In the genomic region with DNA sequence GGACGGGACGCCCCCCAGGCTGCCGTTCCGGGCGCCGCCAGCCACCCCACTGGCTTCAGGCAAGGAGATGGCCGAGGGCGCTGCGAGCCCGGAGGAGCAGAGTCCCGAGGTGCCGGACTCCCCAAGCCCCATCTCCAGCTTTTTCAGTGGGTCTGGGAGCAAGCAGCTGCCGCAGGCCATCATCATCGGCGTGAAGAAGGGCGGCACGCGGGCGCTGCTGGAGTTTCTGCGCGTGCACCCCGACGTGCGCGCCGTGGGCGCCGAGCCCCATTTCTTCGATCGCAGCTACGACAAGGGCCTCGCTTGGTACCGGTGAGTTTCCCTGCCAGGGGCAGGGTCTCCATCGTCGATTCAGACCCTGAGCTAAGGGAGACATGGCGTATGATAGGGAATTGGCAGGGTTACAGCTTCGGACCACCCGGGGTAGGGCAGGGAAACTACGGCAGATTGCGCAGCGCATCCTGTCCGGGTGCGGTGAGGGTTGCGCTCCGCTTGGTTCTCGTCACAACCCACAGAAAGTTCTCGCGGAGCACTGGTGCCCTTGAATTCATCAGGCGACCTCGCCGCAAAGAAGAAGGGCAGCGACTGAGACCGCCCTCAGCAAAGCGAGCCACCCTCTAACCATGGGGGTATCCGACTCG, we compare ENCODE assay signal across 8 cellular contexts. TPM values are rescaled to one million over a fixed set of nuclear protein-coding genes. Genes with fewer than 3 reads are reported as not detected.
A peak's percentile ranks its signal among the peaks of the same experiment; 100 is the strongest.
DNase-seq lines count a peak whose midpoint lies in the region; ATAC-seq, FAIRE-seq and TF ChIP-seq lines count a peak whose summit lies in the region.

No MANE protein-coding gene starts in this region.

- DNase-seq in A549 (ENCODE audit: low read depth in 1 of 2, low spot score in 1 of 2) (peak in 1 of 2 experiments; percentile 29), T follicular helper cell (ENCODE audit: low read depth) (peak; percentile 34), ascending aorta (ENCODE audit: low spot score in 2 of 2) (peak in 1 of 2 donors; percentile 71), keratinocyte (ENCODE audit: low read depth, low spot score) (no peak), NCI-H524 treated with DMSO at 0.1 percent for 48 hours (lab: John Stamatoyannopoulos, UW) (no peak), NCI-H128 (lab: John Stamatoyannopoulos, UW; ENCODE audit: unreplicated experiment) (no peak)
- DNase-seq in stimulated activated CD4-positive, alpha-beta T cell treated with anti-CD3 and anti-CD28 coated beads, Interleukin-4, amount 100 ng/mL, for 1 hour: peak; percentile 62

- H3K4me3 ChIP-seq in A549 (peak overlapping the region; percentile 53), ascending aorta (peak overlapping the region; percentile 80 to 86), keratinocyte (ENCODE audit: control insufficient read depth in 2 of 3, extremely low read depth in 1 of 3, insufficient read depth in 2 of 3, low read depth in 1 of 3, low read length in 3 of 3) (peak overlapping the region; percentile 61 to 91 (median 75))

- H3K27ac ChIP-seq in A549 (peak overlapping the region; percentile 36 to 67; a peak in 5 of 6 replicates), ascending aorta (peak overlapping the region; percentile 51 to 65), keratinocyte (ENCODE audit: control insufficient read depth, insufficient read depth, low read length) (peak overlapping the region; percentile 52)

- H3K4me2 ChIP-seq in A549 (peak overlapping the region; percentile 90), keratinocyte (ENCODE audit: control insufficient read depth, extremely low read depth, insufficient read depth, low read depth, low read length) (peak overlapping the region; percentile 81)

- peaks cover 56% of the 10 kb centered on the region for H3K79me2 ChIP-seq in keratinocyte (ENCODE audit: control insufficient read depth, insufficient read depth, low read length)

- H3K36me3 ChIP-seq in ascending aorta: no peaks in the 10 kb centered on the region
- no peaks in the 10 kb centered on the region for H3K36me3 ChIP-seq in keratinocyte (ENCODE audit: control insufficient read depth in 2 of 2, extremely low read depth in 1 of 2, insufficient read depth in 2 of 2, low read length in 2 of 2)

- peak in 1 of 2 experiments; percentile 0; a peak in 1 of 6 replicates for ATAC-seq in A549
- ATAC-seq in GM21619 (IDR thresholded peaks at IDR 0.05; ENCODE audit: unreplicated experiment): peak; percentile 24

- no peak for FAIRE-seq in A549 (lab: Jason Lieb, UNC)
- peak; percentile 36 for FAIRE-seq in keratinocyte (lab: Jason Lieb, UNC)

- no peak for TF ChIP-seq RAD21 in A549 (conservative IDR thresholded peaks at IDR 0.05 in 1 of 2, IDR thresholded peaks at IDR 0.05 in 1 of 2)

- TF ChIP-seq EP300 in A549 (IDR thresholded peaks at IDR 0.05): no peak

- 7% methylated on average over 54 of the region's 56 CpGs for WGBS in A549 (ENCODE audit: missing lambda C conversion rate)

- POLR2A ChIA-PET in A549 (lab: Yijun Ruan, JAX): interaction anchor here (1.6 kb wide), 1 partner anchor 1284 kb away, joined by 10 read pairs; a partner anchor contains a TSS

- TF ChIP-seq CTCF in A549 (IDR thresholded peaks at IDR 0.05) (no peak), ascending aorta (IDR thresholded peaks at IDR 0.05) (no peak), keratinocyte (optimal IDR thresholded peaks at IDR 0.05 in 1 of 3, IDR thresholded peaks at IDR 0.05 in 1 of 3, conservative IDR thresholded peaks at IDR 0.05 in 1 of 3; ENCODE audit: extremely low read depth in 1 of 3, insufficient read depth in 2 of 3, low read length in 3 of 3) (no peak)

- TF ChIP-seq POLR2A in A549 (IDR thresholded peaks at IDR 0.05; ENCODE audit: low read length): no peak

- H3K27me3 ChIP-seq in ascending aorta (peaks cover 18% of the 10 kb centered on the region), keratinocyte (ENCODE audit: control insufficient read depth, extremely low read depth, insufficient read depth, low read length) (peaks cover 59% of the 10 kb centered on the region)

- peak overlapping the region; percentile 72 for H3K9ac ChIP-seq in keratinocyte (ENCODE audit: control insufficient read depth, extremely low read depth, insufficient read depth, low read length)

- H3K9me3 ChIP-seq in A549 (no peaks in the 10 kb centered on the region), ascending aorta (no peaks in the 10 kb centered on the region), keratinocyte (ENCODE audit: control insufficient read depth, low read depth, low read length) (no peaks in the 10 kb centered on the region)

- intact Hi-C loops in ascending aorta (cut with DNase I): loop anchor here (1.0 to 10.0 kb wide), 3 partner anchors 237 to 965 kb away; a partner anchor contains a TSS

- H3K9me1 ChIP-seq in keratinocyte (ENCODE audit: control insufficient read depth, extremely low read depth, insufficient read depth, low read length): no peaks in the 10 kb centered on the region

- H2AFZ ChIP-seq in keratinocyte (ENCODE audit: control insufficient read depth, low read length): peak overlapping the region; percentile 94

- no peaks in the 10 kb centered on the region for H4K20me1 ChIP-seq in keratinocyte (ENCODE audit: control insufficient read depth, extremely low read depth, insufficient read depth, low read length)

- H3K4me1 ChIP-seq in A549 (peaks cover 29% of the 10 kb centered on the region), ascending aorta (peaks cover 14 to 22% of the 10 kb centered on the region in 2 donors), keratinocyte (ENCODE audit: control insufficient read depth, extremely low read depth, insufficient read depth, low read length) (peaks cover 27% of the 10 kb centered on the region)

- dilution Hi-C loops in keratinocyte (cut with MboI; ENCODE audit: extremely low pct_ligation_motif_present, low sequenced_read_pairs): no loop called here

- CTCF ChIA-PET in A549 (lab: Yijun Ruan, JAX): interaction anchor here (0.6 to 4.2 kb wide), 50 partner anchors 8 to 1299 kb away, joined by 3 to 48 read pairs (median 4); no protein-coding TSS in a partner anchor

TF ChIP-seq in A549, 52 proteins besides CTCF, POLR2A, EP300 and RAD21:
- TF ChIP-seq ZNF302 (CRISPR knock-in tag; IDR thresholded peaks at IDR 0.05) (no peak), FOXS1 (CRISPR knock-in tag; IDR thresholded peaks at IDR 0.05) (no peak), RNF2 (IDR thresholded peaks at IDR 0.05; ENCODE audit: borderline replicate concordance, low read depth) (peak; percentile 52), CBX8 (IDR thresholded peaks at IDR 0.05) (0 out of 2 replicates have a peak, but pooled peaks have one; percentile 18)
- TF ChIP-seq, protein P1, sequence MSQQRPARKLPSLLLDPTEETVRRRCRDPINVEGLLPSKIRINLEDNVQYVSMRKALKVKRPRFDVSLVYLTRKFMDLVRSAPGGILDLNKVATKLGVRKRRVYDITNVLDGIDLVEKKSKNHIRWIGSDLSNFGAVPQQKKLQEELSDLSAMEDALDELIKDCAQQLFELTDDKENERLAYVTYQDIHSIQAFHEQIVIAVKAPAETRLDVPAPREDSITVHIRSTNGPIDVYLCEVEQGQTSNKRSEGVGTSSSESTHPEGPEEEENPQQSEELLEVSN (IDR thresholded peaks at IDR 0.05; ENCODE audit: borderline replicate concordance, low read depth): no peak

RNA-seq across cellular contexts. Expression of a gene that starts 1.0 kb away (rescaled TPM):
- 0.44 and 0.67 TPM in 2 replicates for polyA plus RNA-seq in A549 (2011; rRNA removed)
- polyA plus RNA-seq in A549 (2012; cell fraction: cytosol; rRNA removed): 0.13 and 0.22 TPM in 2 replicates
- 0.26 and 0.34 TPM in 2 replicates for polyA plus RNA-seq in A549 (2012; cell fraction: nucleus; rRNA removed)
- polyA plus RNA-seq in A549 (2017; fragmentation: RNase III; extraction: RNeasy Plus Mini Kit Qiagen cat#74134 plus additional on column Dnase treatment): 0.11 to 0.18 TPM (median 0.15 TPM) in 3 replicates
- 0.88 and 0.95 TPM in 2 replicates for polyA minus RNA-seq in A549 (2011; rRNA and poly(A)+ RNA removed)
- total RNA-seq in ascending aorta: 14.6 TPM
- 3.7 to 5.6 TPM (median 3.9 TPM) in 3 replicates for polyA plus RNA-seq in keratinocyte
- polyA plus RNA-seq in keratinocyte (2011; ENCODE audit: low read depth): 0.72 TPM
- polyA plus RNA-seq in keratinocyte (2011; cell fraction: cytosol; rRNA removed): 3.2 and 4.1 TPM in 2 replicates
- 8.7 and 9.3 TPM in 2 replicates for polyA plus RNA-seq in keratinocyte (2011; cell fraction: nucleus; rRNA removed)
- polyA plus RNA-seq in keratinocyte (2012; ENCODE audit: low replicate concordance): 1.4 and 7.5 TPM in 2 replicates
- polyA minus RNA-seq in keratinocyte: 7.7 to 13.0 TPM (median 8.8 TPM) in 3 replicates
- 14.6 TPM for polyA minus RNA-seq in keratinocyte (2011; cell fraction: cytosol; rRNA and poly(A)+ RNA removed)
- 13.0 and 16.8 TPM in 2 replicates for polyA minus RNA-seq in keratinocyte (2011; cell fraction: nucleus; rRNA and poly(A)+ RNA removed)

Comparison
In these comparisons a context has a peak if more than half of its experiments do, and no peak if none do; other contexts are left out.
1. DNase-seq: peak in T follicular helper cell (single experiment) and stimulated activated CD4-positive, alpha-beta T cell treated with anti-CD3 and anti-CD28 coated beads, Interleukin-4, amount 100 ng/mL, for 1 hour (single experiment); none in keratinocyte (single experiment), NCI-H524 treated with DMSO at 0.1 percent for 48 hours (single experiment) and NCI-H128 (single experiment).
2. Peak in every context shown above with its lines, with median percentiles within 50 percentile points of each other: H3K27ac ChIP-seq and H3K4me3 ChIP-seq.